28 cellular contexts compared by ENCODE assay signal in genomic region chr5:96262105-96262504, GRCh38.
"Had no signal": no experiment of that assay in that cellular context is flagged by ENCODE, and none has a peak within 500 bp of the region (broad histone marks: within the 10 kb centered on the region; RNA-seq: fewer than 3 reads in every experiment).

No MANE protein-coding gene starts in this region.

- FAIRE-seq: small intestine had no signal

- H3K9ac ChIP-seq: parathyroid adenoma had no signal

- H3K36me3 Mint-ChIP-seq: stimulated activated effector memory CD8-positive, alpha-beta T cell treated with anti-CD3 and anti-CD28 coated beads, Interleukin-12 subunit alpha, Interleukin-12 subunit beta, amount 100 ng/mL, for 72 hours; type B pancreatic cell had no signal

- DNase-seq: naive thymus-derived CD4-positive, alpha-beta T cell; natural killer cell; occipital lobe; ovary; posterior cingulate gyrus; psoas muscle; right cardiac atrium; right lobe of liver; sigmoid colon; small intestine; stimulated activated CD4-positive, alpha-beta T cell treated with anti-CD3 and anti-CD28 coated beads, Interleukin-15, amount 100 ng/mL, for 24 hours; stimulated activated CD4-positive, alpha-beta T cell treated with anti-CD3 and anti-CD28 coated beads, Interleukin-2, amount 100 ng/mL, for 24 hours; stimulated activated CD4-positive, alpha-beta T cell treated with anti-CD3 and anti-CD28 coated beads, Interleukin-2, amount 100 ng/mL, for 48 hours; stimulated activated CD4-positive, alpha-beta T cell treated with anti-CD3 and anti-CD28 coated beads, Interleukin-4, amount 100 ng/mL, for 24 hours; stimulated activated naive B cell treated with anti-CD40 and anti-IgM and Interleukin-4, amounts not matched to agents 10 μg/mL and 1 μg/mL and 100 μg/mL, for 72 hours; stimulated activated naive CD4-positive, alpha-beta T cell treated with Interleukin-2 at 50 U/mL for 16 hours; stomach; thyroid gland; upper lobe of right lung; uterus had no signal

- H3K27me3 Mint-ChIP-seq: progenitor cell of endocrine pancreas, type B pancreatic cell had no signal

- H3K27ac Mint-ChIP-seq: naive thymus-derived CD4-positive, alpha-beta T cell; natural killer cell; nephron; stimulated activated effector memory CD8-positive, alpha-beta T cell treated with anti-CD3 and anti-CD28 coated beads, Interleukin-12 subunit alpha, Interleukin-12 subunit beta, amount 100 ng/mL, for 72 hours; stimulated activated naive B cell treated with anti-CD40 and anti-IgM and Interleukin-4, amounts not matched to agents 10 μg/mL and 1 μg/mL and 100 μg/mL, for 72 hours; stimulated activated naive CD8-positive, alpha-beta T cell treated with anti-CD3 and anti-CD28 coated beads, Interleukin-15, Interleukin-2, amounts not matched to agents 100 ng/mL and 50 ng/mL, for 24 hours; type B pancreatic cell had no signal

- H3K4me1 ChIP-seq: parathyroid adenoma, upper lobe of right lung, uterus had no signal

- H2AFZ ChIP-seq: parathyroid adenoma had no signal

- H3K9me3 ChIP-seq: ovary, right lobe of liver, sigmoid colon, thoracic aorta, thyroid gland had no signal

- H3K36me3 ChIP-seq: ovary, right lobe of liver, sigmoid colon, stomach, thoracic aorta, thyroid gland, tibial nerve, upper lobe of right lung, uterus had no signal

- H3K27me3 ChIP-seq: ovary, right lobe of liver, sigmoid colon, stomach, thyroid gland, tibial nerve, upper lobe of right lung, uterus had no signal

- H3K79me2 ChIP-seq: parathyroid adenoma had no signal

- H3K4me3 Mint-ChIP-seq: naive thymus-derived CD4-positive, alpha-beta T cell; natural killer cell; nephron; stimulated activated effector memory CD8-positive, alpha-beta T cell treated with anti-CD3 and anti-CD28 coated beads, Interleukin-12 subunit alpha, Interleukin-12 subunit beta, amount 100 ng/mL, for 72 hours; stimulated activated naive B cell treated with anti-CD40 and anti-IgM and Interleukin-4, amounts not matched to agents 10 μg/mL and 1 μg/mL and 100 μg/mL, for 72 hours; stimulated activated naive CD8-positive, alpha-beta T cell treated with anti-CD3 and anti-CD28 coated beads, Interleukin-15, Interleukin-2, amounts not matched to agents 100 ng/mL and 50 ng/mL, for 24 hours; type B pancreatic cell had no signal

- H3K4me1 Mint-ChIP-seq: natural killer cell; nephron; stimulated activated effector memory CD8-positive, alpha-beta T cell treated with anti-CD3 and anti-CD28 coated beads, Interleukin-12 subunit alpha, Interleukin-12 subunit beta, amount 100 ng/mL, for 72 hours had no signal

- ATAC-seq: naive thymus-derived CD4-positive, alpha-beta T cell; natural killer cell; psoas muscle; right cardiac atrium; right lobe of liver; stimulated activated effector memory CD8-positive, alpha-beta T cell treated with anti-CD3 and anti-CD28 coated beads, Interleukin-12 subunit alpha, Interleukin-12 subunit beta, amount 100 ng/mL, for 72 hours; stimulated activated naive B cell treated with anti-CD40 and anti-IgM and Interleukin-4, amounts not matched to agents 10 μg/mL and 1 μg/mL and 100 μg/mL, for 72 hours; upper lobe of right lung had no signal

- H3K4me3 ChIP-seq: ovary, psoas muscle, right lobe of liver, sigmoid colon, stomach, thoracic aorta, thyroid gland, tibial nerve, upper lobe of right lung, uterus had no signal

- H3K27ac ChIP-seq: ovary, parathyroid adenoma, psoas muscle, right lobe of liver, sigmoid colon, stomach, thoracic aorta, thyroid gland, tibial nerve, upper lobe of right lung, uterus had no signal
